In the genomic region with DNA sequence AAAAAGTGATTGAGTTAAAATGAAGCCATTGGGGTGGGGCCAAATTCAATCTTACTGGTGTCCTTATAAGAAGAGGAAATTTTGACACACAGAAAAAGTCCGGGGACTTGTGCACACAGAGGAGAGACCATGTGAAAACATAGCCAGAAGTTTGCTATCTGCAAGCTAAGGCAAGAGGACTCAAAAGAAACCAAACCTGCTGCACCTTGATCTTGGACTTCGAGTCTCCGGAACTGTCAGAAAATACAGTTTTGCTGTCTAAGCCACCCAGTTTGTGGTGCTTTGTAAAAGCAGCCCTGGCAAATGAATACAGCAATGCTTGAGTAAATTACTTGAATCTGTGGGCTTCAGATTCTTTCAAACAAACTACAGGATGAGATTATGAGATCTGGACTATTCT, we compare ENCODE assay signal across 21 cellular contexts. TPM values are rescaled to one million over a fixed set of nuclear protein-coding genes. Genes with fewer than 3 reads are reported as not detected.
A peak's percentile ranks its signal among the peaks of the same experiment; 100 is the strongest.
DNase-seq lines count a peak whose midpoint lies in the region; ATAC-seq and TF ChIP-seq lines count a peak whose summit lies in the region.
"Had no signal": no experiment of that assay in that cellular context is flagged by ENCODE, and none has a peak within 500 bp of the region (broad histone marks: within the 10 kb centered on the region; RNA-seq: fewer than 3 reads in every experiment).

No MANE protein-coding gene starts in this region.

- TF ChIP-seq CTCF in A673 (conservative IDR thresholded peaks at IDR 0.05; ENCODE audit: low read depth, low read length) (no peak), HCT116 (IDR thresholded peaks at IDR 0.05 in 2 of 3, conservative IDR thresholded peaks at IDR 0.05 in 1 of 3; ENCODE audit: borderline replicate concordance in 1 of 3, insufficient read depth in 1 of 3, low read depth in 2 of 3, low read length in 2 of 3) (no peak), esophagus muscularis mucosa (IDR thresholded peaks at IDR 0.05) (no peak), nephron (IDR thresholded peaks at IDR 0.05; ENCODE audit: unreplicated experiment in 3 of 3) (no peak)
- no peak for TF ChIP-seq CTCF in CD8-positive, alpha-beta T cell (IDR thresholded peaks at IDR 0.05)

- H3K4me1 ChIP-seq in A673 (ENCODE audit: insufficient read depth, low read length, poor library complexity, severe bottlenecking) (peaks cover 85% of the 10 kb centered on the region), HCT116 (ENCODE audit: control insufficient read depth in 1 of 2, insufficient read depth in 2 of 2, low read length in 2 of 2) (peaks cover 0 to 15% of the 10 kb centered on the region in 2 experiments; a peak in 3 of 4 replicates), esophagus muscularis mucosa (peaks cover 16 to 34% (median 27%) of the 10 kb centered on the region in 4 donors)
- H3K4me1 ChIP-seq in CD4-positive, alpha-beta memory T cell (ENCODE audit: insufficient read depth, low read length), result no peaks in the 10 kb centered on the region
- peaks cover 4% of the 10 kb centered on the region for H3K4me1 ChIP-seq in CD8-positive, alpha-beta T cell (ENCODE audit: insufficient read depth, low read length)

- intact Hi-C loops in A673 (cut with micrococcal nuclease; ENCODE audit: unreplicated experiment) (no loop called here), HCT116 (cut with micrococcal nuclease) (no loop called here), esophagus muscularis mucosa (cut with DNase I) (no loop called here)
- intact Hi-C loops in CD4-positive, alpha-beta memory T cell (cut with micrococcal nuclease), result no loop called here
- intact Hi-C loops in CD8-positive, alpha-beta T cell (cut with DNase I, micrococcal nuclease), result no loop called here

- H3K9me2 ChIP-seq in HCT116 (ENCODE audit: insufficient read depth), result no peaks in the 10 kb centered on the region; the same call in 1 of the 2 replicates
- H3K9me2 ChIP-seq: SK-N-SH had no signal

- H3K9me3 ChIP-seq in A673 (ENCODE audit: low read depth, low read length, poor library complexity, severe bottlenecking) (no peaks in the 10 kb centered on the region), HCT116 (ENCODE audit: control insufficient read depth in 1 of 2, insufficient read depth in 1 of 2, low read depth in 1 of 2, low read length in 2 of 2) (no peaks in the 10 kb centered on the region), esophagus muscularis mucosa (no peaks in the 10 kb centered on the region)
- no peaks in the 10 kb centered on the region for H3K9me3 ChIP-seq in CD4-positive, alpha-beta memory T cell (ENCODE audit: control insufficient read depth in 1 of 2, low read length in 2 of 2)
- H3K9me3 ChIP-seq in CD8-positive, alpha-beta T cell (ENCODE audit: low read length), result no peaks in the 10 kb centered on the region
- H3K9me3 ChIP-seq: SK-N-SH had no signal

- peak overlapping the region; percentile 2 for H3K4me3 ChIP-seq in A673 (ENCODE audit: low read depth, low read length, poor library complexity, severe bottlenecking)
- H3K4me3 ChIP-seq in HCT116 (replicated peaks in 1 of 2; ENCODE audit: low read depth in 1 of 2, low read length in 2 of 2), result no peak overlapping the region
- H3K4me3 ChIP-seq in esophagus muscularis mucosa, result no peak overlapping the region
- H3K4me3 ChIP-seq in CD4-positive, alpha-beta memory T cell (ENCODE audit: low read length in 2 of 2), result no peak overlapping the region
- H3K4me3 ChIP-seq in CD8-positive, alpha-beta T cell (ENCODE audit: low read depth, low read length), result no peak overlapping the region

- peak overlapping the region; percentile 36 for H2AFZ ChIP-seq in HCT116 (ENCODE audit: low read depth, low read length, poor library complexity, severe bottlenecking)

- no peaks in the 10 kb centered on the region for H3K9me3 Mint-ChIP-seq in nephron
- H3K9me3 Mint-ChIP-seq in CD4-positive, alpha-beta memory T cell, result no peaks in the 10 kb centered on the region
- H3K9me3 Mint-ChIP-seq in CD8-positive, alpha-beta T cell, result no peaks in the 10 kb centered on the region

- 72% methylated on average over 3 of the region's 3 CpGs for WGBS in esophagus muscularis mucosa

- POLR2A ChIA-PET in A673 (lab: Charles Lee; ENCODE audit: low non-redundant PET) (no interaction called here), HCT116 (lab: Charles Lee) (no interaction called here)
- POLR2A ChIA-PET in CD4-positive, alpha-beta memory T cell (lab: Charles Lee; ENCODE audit: partially characterized antibody), result no interaction called here
- POLR2A ChIA-PET in CD8-positive, alpha-beta T cell (lab: Charles Lee), result no interaction called here

- H3K36me3 Mint-ChIP-seq in nephron (ENCODE audit: low read depth), result no peaks in the 10 kb centered on the region
- no peaks in the 10 kb centered on the region for H3K36me3 Mint-ChIP-seq in CD4-positive, alpha-beta memory T cell
- no peaks in the 10 kb centered on the region for H3K36me3 Mint-ChIP-seq in CD8-positive, alpha-beta T cell
- H3K36me3 Mint-ChIP-seq: CD14-positive monocyte had no signal

- H3K79me2 ChIP-seq in HCT116 (ENCODE audit: insufficient read depth, low read length), result no peaks in the 10 kb centered on the region

- no peaks in the 10 kb centered on the region for H3K27me3 ChIP-seq in A673 (replicated peaks; ENCODE audit: insufficient read depth, low read depth, low read length, poor library complexity)
- no peaks in the 10 kb centered on the region for H3K27me3 ChIP-seq in HCT116 (ENCODE audit: insufficient read depth, low read length)
- no peaks in the 10 kb centered on the region for H3K27me3 ChIP-seq in esophagus muscularis mucosa
- H3K27me3 ChIP-seq in CD4-positive, alpha-beta memory T cell (ENCODE audit: insufficient read depth, low read length), result no peaks in the 10 kb centered on the region
- no peaks in the 10 kb centered on the region for H3K27me3 ChIP-seq in CD8-positive, alpha-beta T cell (ENCODE audit: insufficient read depth, low read length)

- H3K27ac Mint-ChIP-seq in nephron, result peak overlapping the region; percentile 6 to 46 (median 8)
- no peak overlapping the region for H3K27ac Mint-ChIP-seq in CD4-positive, alpha-beta memory T cell
- no peak overlapping the region for H3K27ac Mint-ChIP-seq in CD8-positive, alpha-beta T cell
- H3K27ac Mint-ChIP-seq: B cell, CD14-positive monocyte had no signal

- no peak for TF ChIP-seq RAD21 in HCT116 (IDR thresholded peaks at IDR 0.05; ENCODE audit: low read depth)

- BruUV-seq in A673 (replicated peaks; lab: Mats Ljungman, UMichigan) (TSS peak; percentile 1), HCT116 (replicated peaks; lab: Mats Ljungman, UMichigan) (no TSS peak)

- no peaks in the 10 kb centered on the region for H4K20me1 ChIP-seq in HCT116 (ENCODE audit: insufficient read depth)

- peak; percentile 59 for DNase-seq in A673 (ENCODE audit: low spot score)
- no peak for DNase-seq in HCT116 (ENCODE audit: low read depth, low spot score)
- peak; percentile 37 for DNase-seq in esophagus muscularis mucosa (ENCODE audit: extremely low spot score)
- DNase-seq in GM19238 (ENCODE audit: insufficient read length, low spot score), result no peak
- no peak for DNase-seq in CD4-positive, alpha-beta memory T cell
- no peak for DNase-seq in SW480 (ENCODE audit: low spot score)
- DNase-seq in CD8-positive, alpha-beta T cell, result no peak
- DNase-seq: DMS79, Kasumi-1, MM.1S, NCI-H1048, NCI-H1417 treated with DMSO at 0.1 percent for 48 hours, NCI-H187, NCI-H446 treated with DMSO at 0.1 percent for 48 hours, NCI-H526 treated with DMSO at 0.1 percent for 48 hours, RPMI8226, SHP77 treated with DMSO at 0.1 percent for 48 hours, SK-N-SH had no signal

- peaks cover 17% of the 10 kb centered on the region for H3K4me1 Mint-ChIP-seq in nephron
- H3K4me1 Mint-ChIP-seq in CD4-positive, alpha-beta memory T cell, result peaks cover 3 to 15% (median 5%) of the 10 kb centered on the region in 4 donors
- H3K4me1 Mint-ChIP-seq in CD8-positive, alpha-beta T cell (ENCODE audit: low read depth), result peaks cover 6% of the 10 kb centered on the region

- H3K36me3 ChIP-seq in A673 (ENCODE audit: insufficient read depth, low read length, poor library complexity, severe bottlenecking) (no peaks in the 10 kb centered on the region), HCT116 (ENCODE audit: control insufficient read depth in 1 of 2, insufficient read depth in 2 of 2, low read length in 2 of 2) (no peaks in the 10 kb centered on the region), esophagus muscularis mucosa (no peaks in the 10 kb centered on the region)
- H3K36me3 ChIP-seq in CD4-positive, alpha-beta memory T cell (ENCODE audit: insufficient read depth, low read length), result no peaks in the 10 kb centered on the region
- H3K36me3 ChIP-seq in CD8-positive, alpha-beta T cell (ENCODE audit: insufficient read depth, low read length), result no peaks in the 10 kb centered on the region

- RAD21 ChIA-PET in HCT116 (lab: Charles Lee; ENCODE audit: low non-redundant PET in 1 of 2, low total read pairs in 2 of 2, uncharacterized antibody in 2 of 2, unreplicated experiment in 2 of 2), result no interaction called here

- TF ChIP-seq EP300 in esophagus muscularis mucosa (IDR thresholded peaks at IDR 0.05), result no peak

- TF ChIP-seq POLR2A in HCT116 (IDR thresholded peaks at IDR 0.05; ENCODE audit: borderline replicate concordance, extremely low read depth, insufficient read depth, insufficient read length) (no peak), esophagus muscularis mucosa (IDR thresholded peaks at IDR 0.05; ENCODE audit: low read depth) (no peak)

- CTCF ChIA-PET in A673 (lab: Charles Lee) (no interaction called here), HCT116 (lab: Charles Lee) (no interaction called here)
- CTCF ChIA-PET in CD4-positive, alpha-beta memory T cell (lab: Charles Lee; ENCODE audit: partially characterized antibody), result no interaction called here
- CTCF ChIA-PET in CD8-positive, alpha-beta T cell (lab: Charles Lee), result interaction anchor here (0.7 kb wide), 1 partner anchor 458 kb away, joined by 4 read pairs; no protein-coding TSS in a partner anchor

- H3K9ac ChIP-seq in HCT116 (ENCODE audit: low read length), result no peak overlapping the region
- H3K9ac ChIP-seq: SK-N-SH had no signal

- no peak overlapping the region for H3K4me2 ChIP-seq in HCT116 (ENCODE audit: low read length)
- H3K4me2 ChIP-seq: SK-N-SH had no signal

- H3K27ac ChIP-seq in A673 (ENCODE audit: low read depth, low read length, poor library complexity, severe bottlenecking) (peak overlapping the region; percentile 99), HCT116 (ENCODE audit: low read depth, low read length) (no peak overlapping the region), esophagus muscularis mucosa (replicated peaks in 1 of 4) (no peak overlapping the region)
- no peak overlapping the region for H3K27ac ChIP-seq in CD4-positive, alpha-beta memory T cell (ENCODE audit: low read depth, low read length)
- no peak overlapping the region for H3K27ac ChIP-seq in CD8-positive, alpha-beta T cell (ENCODE audit: low read depth, low read length)

- H3K4me3 Mint-ChIP-seq in nephron, result no peak overlapping the region
- H3K4me3 Mint-ChIP-seq in CD4-positive, alpha-beta memory T cell, result no peak overlapping the region
- no peak overlapping the region for H3K4me3 Mint-ChIP-seq in CD8-positive, alpha-beta T cell
- H3K4me3 Mint-ChIP-seq: B cell, CD14-positive monocyte had no signal

- no peaks in the 10 kb centered on the region for H3K27me3 Mint-ChIP-seq in nephron (ENCODE audit: low read depth)
- peaks cover 10 to 12% of the 10 kb centered on the region in 2 donors for H3K27me3 Mint-ChIP-seq in CD4-positive, alpha-beta memory T cell
- peaks cover 17% of the 10 kb centered on the region for H3K27me3 Mint-ChIP-seq in CD8-positive, alpha-beta T cell (ENCODE audit: low read depth)

- no peak for ATAC-seq in HCT116
- no peak for ATAC-seq in CD8-positive, alpha-beta T cell

RNA-seq across cellular contexts. Expression of gene SSR3, which starts 53.7 kb away (rescaled TPM):
- 431 and 531 TPM in 2 replicates for total RNA-seq in A673 (2021)
- 177 TPM for total RNA-seq in HCT116 (2021; ENCODE audit: unreplicated experiment)
- 146 and 156 TPM in 2 replicates for polyA plus RNA-seq in HCT116 (2012)
- 100 to 1,000 TPM; 170 to 211 (median 207) TPM for total RNA-seq in esophagus muscularis mucosa
- 100 to 1,000 TPM; 132 to 138 TPM for total RNA-seq in CD4-positive, alpha-beta memory T cell
- 100 to 1,000 TPM; 136 to 158 TPM for polyA plus RNA-seq in CD4-positive, alpha-beta memory T cell
- total RNA-seq in CD8-positive, alpha-beta T cell, result 10 to 100 TPM; 81.4 to 82.5 TPM

Comparison
In these comparisons a context has a peak if more than half of its experiments do, and no peak if none do; other contexts are left out.
1. DNase-seq: peak in A673 (single experiment) and esophagus muscularis mucosa (single experiment); none in HCT116 (single experiment), GM19238 (single experiment), CD4-positive, alpha-beta memory T cell (0 of 5), SW480 (single experiment) and CD8-positive, alpha-beta T cell (0 of 7).
2. H3K27ac Mint-ChIP-seq: peak in nephron (3 of 3); none in CD4-positive, alpha-beta memory T cell (0 of 7) and CD8-positive, alpha-beta T cell (single experiment).